In the genomic region with DNA sequence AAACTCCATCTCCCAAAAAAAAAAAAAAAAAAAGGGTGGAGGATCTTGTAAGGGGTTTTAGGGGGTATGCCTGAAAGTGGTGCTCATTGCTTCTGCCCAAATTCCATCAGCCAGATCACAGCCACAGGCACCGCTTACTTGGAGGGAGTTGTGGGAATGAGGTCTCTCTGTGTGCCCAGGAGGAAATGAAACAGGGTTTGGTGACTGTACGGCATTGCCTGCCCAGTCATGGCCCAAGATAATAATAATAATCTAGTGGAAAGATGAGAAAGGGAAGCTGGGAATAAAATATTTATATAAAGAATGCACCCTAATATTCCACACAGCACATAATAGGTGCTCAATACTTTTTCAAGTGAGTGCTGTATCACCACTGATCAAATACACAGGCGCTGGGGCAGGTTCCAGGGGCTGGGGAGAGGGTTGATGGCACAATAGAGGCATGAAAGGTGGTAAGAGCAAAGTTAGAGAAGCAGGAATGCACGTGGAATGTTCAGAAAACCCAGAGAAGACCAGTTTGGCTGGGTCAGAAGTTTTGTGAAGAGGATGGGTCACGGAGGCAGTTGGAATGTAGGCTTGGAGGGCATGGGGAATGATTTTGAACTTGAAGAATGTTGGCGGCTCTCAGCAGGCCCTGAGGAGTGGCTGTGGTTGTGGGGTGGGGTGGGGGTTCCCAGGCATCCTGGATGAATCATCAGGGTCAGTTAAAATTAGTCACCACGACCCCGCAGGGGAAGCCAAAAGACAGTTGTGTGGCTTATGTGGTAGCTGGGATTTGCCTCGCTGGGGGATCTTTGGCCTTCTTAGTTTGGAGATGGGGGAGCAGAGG, we compare ENCODE assay signal across 3 cellular contexts.
TF ChIP-seq lines count a peak whose summit lies in the region.

No MANE protein-coding gene starts in this region.

TF ChIP-seq in A549, 52 proteins besides CTCF, POLR2A, EP300 and RAD21 (continued from another document):
- TF ChIP-seq RARB (CRISPR knock-in tag; IDR thresholded peaks at IDR 0.05) (0 out of 2 replicates have a peak, but pooled peaks have one; percentile 76), ZNF302 (CRISPR knock-in tag; IDR thresholded peaks at IDR 0.05) (0 out of 2 replicates have a peak, but pooled peaks have one; percentile 54), JUNB (IDR thresholded peaks at IDR 0.05) (peak; percentile 83), HOXB13 (CRISPR knock-in tag; IDR thresholded peaks at IDR 0.05; ENCODE audit: low read depth) (no peak), JUN (IDR thresholded peaks at IDR 0.05) (peak; percentile 33 to 81; a peak in 3 of 5 replicates), CEBPB (IDR thresholded peaks at IDR 0.05) (peak in 1 of 2 experiments; percentile 44; a peak in 1 of 4 replicates)
- TF ChIP-seq, protein P1, sequence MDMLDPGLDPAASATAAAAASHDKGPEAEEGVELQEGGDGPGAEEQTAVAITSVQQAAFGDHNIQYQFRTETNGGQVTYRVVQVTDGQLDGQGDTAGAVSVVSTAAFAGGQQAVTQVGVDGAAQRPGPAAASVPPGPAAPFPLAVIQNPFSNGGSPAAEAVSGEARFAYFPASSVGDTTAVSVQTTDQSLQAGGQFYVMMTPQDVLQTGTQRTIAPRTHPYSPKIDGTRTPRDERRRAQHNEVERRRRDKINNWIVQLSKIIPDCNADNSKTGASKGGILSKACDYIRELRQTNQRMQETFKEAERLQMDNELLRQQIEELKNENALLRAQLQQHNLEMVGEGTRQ (IDR thresholded peaks at IDR 0.05): no peak
- TF ChIP-seq, protein P2, sequence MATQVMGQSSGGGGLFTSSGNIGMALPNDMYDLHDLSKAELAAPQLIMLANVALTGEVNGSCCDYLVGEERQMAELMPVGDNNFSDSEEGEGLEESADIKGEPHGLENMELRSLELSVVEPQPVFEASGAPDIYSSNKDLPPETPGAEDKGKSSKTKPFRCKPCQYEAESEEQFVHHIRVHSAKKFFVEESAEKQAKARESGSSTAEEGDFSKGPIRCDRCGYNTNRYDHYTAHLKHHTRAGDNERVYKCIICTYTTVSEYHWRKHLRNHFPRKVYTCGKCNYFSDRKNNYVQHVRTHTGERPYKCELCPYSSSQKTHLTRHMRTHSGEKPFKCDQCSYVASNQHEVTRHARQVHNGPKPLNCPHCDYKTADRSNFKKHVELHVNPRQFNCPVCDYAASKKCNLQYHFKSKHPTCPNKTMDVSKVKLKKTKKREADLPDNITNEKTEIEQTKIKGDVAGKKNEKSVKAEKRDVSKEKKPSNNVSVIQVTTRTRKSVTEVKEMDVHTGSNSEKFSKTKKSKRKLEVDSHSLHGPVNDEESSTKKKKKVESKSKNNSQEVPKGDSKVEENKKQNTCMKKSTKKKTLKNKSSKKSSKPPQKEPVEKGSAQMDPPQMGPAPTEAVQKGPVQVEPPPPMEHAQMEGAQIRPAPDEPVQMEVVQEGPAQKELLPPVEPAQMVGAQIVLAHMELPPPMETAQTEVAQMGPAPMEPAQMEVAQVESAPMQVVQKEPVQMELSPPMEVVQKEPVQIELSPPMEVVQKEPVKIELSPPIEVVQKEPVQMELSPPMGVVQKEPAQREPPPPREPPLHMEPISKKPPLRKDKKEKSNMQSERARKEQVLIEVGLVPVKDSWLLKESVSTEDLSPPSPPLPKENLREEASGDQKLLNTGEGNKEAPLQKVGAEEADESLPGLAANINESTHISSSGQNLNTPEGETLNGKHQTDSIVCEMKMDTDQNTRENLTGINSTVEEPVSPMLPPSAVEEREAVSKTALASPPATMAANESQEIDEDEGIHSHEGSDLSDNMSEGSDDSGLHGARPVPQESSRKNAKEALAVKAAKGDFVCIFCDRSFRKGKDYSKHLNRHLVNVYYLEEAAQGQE (IDR thresholded peaks at IDR 0.05): no peak

TF ChIP-seq in HCT116, 20 proteins besides CTCF, POLR2A, EP300 and RAD21 (continued from another document):
- TF ChIP-seq FOSL1 (IDR thresholded peaks at IDR 0.05; ENCODE audit: low read depth): peak; percentile 96
- TF ChIP-seq ZNF274 (IDR thresholded peaks at IDR 0.05; ENCODE audit: low read depth, low read length): no peak
- TF ChIP-seq ELF1 (IDR thresholded peaks at IDR 0.05; ENCODE audit: borderline replicate concordance, low read depth): no peak
- TF ChIP-seq, protein P3, sequence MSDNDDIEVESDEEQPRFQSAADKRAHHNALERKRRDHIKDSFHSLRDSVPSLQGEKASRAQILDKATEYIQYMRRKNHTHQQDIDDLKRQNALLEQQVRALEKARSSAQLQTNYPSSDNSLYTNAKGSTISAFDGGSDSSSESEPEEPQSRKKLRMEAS (IDR thresholded peaks at IDR 0.05): peak; percentile 59
- peak; percentile 55 for TF ChIP-seq POLR2AphosphoS5 (IDR thresholded peaks at IDR 0.05; ENCODE audit: low read depth, low read length)

TF ChIP-seq in WTC11, 78 proteins besides CTCF, POLR2A, EP300 and RAD21 (continued from another document):
- TF ChIP-seq, protein P4, sequence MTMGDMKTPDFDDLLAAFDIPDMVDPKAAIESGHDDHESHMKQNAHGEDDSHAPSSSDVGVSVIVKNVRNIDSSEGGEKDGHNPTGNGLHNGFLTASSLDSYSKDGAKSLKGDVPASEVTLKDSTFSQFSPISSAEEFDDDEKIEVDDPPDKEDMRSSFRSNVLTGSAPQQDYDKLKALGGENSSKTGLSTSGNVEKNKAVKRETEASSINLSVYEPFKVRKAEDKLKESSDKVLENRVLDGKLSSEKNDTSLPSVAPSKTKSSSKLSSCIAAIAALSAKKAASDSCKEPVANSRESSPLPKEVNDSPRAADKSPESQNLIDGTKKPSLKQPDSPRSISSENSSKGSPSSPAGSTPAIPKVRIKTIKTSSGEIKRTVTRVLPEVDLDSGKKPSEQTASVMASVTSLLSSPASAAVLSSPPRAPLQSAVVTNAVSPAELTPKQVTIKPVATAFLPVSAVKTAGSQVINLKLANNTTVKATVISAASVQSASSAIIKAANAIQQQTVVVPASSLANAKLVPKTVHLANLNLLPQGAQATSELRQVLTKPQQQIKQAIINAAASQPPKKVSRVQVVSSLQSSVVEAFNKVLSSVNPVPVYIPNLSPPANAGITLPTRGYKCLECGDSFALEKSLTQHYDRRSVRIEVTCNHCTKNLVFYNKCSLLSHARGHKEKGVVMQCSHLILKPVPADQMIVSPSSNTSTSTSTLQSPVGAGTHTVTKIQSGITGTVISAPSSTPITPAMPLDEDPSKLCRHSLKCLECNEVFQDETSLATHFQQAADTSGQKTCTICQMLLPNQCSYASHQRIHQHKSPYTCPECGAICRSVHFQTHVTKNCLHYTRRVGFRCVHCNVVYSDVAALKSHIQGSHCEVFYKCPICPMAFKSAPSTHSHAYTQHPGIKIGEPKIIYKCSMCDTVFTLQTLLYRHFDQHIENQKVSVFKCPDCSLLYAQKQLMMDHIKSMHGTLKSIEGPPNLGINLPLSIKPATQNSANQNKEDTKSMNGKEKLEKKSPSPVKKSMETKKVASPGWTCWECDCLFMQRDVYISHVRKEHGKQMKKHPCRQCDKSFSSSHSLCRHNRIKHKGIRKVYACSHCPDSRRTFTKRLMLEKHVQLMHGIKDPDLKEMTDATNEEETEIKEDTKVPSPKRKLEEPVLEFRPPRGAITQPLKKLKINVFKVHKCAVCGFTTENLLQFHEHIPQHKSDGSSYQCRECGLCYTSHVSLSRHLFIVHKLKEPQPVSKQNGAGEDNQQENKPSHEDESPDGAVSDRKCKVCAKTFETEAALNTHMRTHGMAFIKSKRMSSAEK (CRISPR knock-in tag; IDR thresholded peaks at IDR 0.05; ENCODE audit: borderline replicate concordance): no peak
- TF ChIP-seq RELA (CRISPR knock-in tag; IDR thresholded peaks at IDR 0.05; ENCODE audit: borderline replicate concordance) (no peak), ETV6 (CRISPR knock-in tag; IDR thresholded peaks at IDR 0.05) (no peak), HMGA2 (CRISPR knock-in tag; IDR thresholded peaks at IDR 0.05) (no peak), SP1 (CRISPR knock-in tag; conservative IDR thresholded peaks at IDR 0.05) (no peak), KAT7 (CRISPR knock-in tag; IDR thresholded peaks at IDR 0.05; ENCODE audit: borderline replicate concordance) (no peak)
- TF ChIP-seq, protein P5, sequence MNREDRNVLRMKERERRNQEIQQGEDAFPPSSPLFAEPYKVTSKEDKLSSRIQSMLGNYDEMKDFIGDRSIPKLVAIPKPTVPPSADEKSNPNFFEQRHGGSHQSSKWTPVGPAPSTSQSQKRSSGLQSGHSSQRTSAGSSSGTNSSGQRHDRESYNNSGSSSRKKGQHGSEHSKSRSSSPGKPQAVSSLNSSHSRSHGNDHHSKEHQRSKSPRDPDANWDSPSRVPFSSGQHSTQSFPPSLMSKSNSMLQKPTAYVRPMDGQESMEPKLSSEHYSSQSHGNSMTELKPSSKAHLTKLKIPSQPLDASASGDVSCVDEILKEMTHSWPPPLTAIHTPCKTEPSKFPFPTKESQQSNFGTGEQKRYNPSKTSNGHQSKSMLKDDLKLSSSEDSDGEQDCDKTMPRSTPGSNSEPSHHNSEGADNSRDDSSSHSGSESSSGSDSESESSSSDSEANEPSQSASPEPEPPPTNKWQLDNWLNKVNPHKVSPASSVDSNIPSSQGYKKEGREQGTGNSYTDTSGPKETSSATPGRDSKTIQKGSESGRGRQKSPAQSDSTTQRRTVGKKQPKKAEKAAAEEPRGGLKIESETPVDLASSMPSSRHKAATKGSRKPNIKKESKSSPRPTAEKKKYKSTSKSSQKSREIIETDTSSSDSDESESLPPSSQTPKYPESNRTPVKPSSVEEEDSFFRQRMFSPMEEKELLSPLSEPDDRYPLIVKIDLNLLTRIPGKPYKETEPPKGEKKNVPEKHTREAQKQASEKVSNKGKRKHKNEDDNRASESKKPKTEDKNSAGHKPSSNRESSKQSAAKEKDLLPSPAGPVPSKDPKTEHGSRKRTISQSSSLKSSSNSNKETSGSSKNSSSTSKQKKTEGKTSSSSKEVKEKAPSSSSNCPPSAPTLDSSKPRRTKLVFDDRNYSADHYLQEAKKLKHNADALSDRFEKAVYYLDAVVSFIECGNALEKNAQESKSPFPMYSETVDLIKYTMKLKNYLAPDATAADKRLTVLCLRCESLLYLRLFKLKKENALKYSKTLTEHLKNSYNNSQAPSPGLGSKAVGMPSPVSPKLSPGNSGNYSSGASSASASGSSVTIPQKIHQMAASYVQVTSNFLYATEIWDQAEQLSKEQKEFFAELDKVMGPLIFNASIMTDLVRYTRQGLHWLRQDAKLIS (CRISPR knock-in tag; IDR thresholded peaks at IDR 0.05; ENCODE audit: borderline replicate concordance): no peak
- TF ChIP-seq, protein P3 (CRISPR knock-in tag; IDR thresholded peaks at IDR 0.05): no peak
- TF ChIP-seq, protein P6, sequence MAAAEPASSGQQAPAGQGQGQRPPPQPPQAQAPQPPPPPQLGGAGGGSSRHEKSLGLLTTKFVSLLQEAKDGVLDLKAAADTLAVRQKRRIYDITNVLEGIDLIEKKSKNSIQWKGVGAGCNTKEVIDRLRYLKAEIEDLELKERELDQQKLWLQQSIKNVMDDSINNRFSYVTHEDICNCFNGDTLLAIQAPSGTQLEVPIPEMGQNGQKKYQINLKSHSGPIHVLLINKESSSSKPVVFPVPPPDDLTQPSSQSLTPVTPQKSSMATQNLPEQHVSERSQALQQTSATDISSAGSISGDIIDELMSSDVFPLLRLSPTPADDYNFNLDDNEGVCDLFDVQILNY (CRISPR knock-in tag; IDR thresholded peaks at IDR 0.05): no peak
- TF ChIP-seq, protein P7, sequence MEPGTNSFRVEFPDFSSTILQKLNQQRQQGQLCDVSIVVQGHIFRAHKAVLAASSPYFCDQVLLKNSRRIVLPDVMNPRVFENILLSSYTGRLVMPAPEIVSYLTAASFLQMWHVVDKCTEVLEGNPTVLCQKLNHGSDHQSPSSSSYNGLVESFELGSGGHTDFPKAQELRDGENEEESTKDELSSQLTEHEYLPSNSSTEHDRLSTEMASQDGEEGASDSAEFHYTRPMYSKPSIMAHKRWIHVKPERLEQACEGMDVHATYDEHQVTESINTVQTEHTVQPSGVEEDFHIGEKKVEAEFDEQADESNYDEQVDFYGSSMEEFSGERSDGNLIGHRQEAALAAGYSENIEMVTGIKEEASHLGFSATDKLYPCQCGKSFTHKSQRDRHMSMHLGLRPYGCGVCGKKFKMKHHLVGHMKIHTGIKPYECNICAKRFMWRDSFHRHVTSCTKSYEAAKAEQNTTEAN (CRISPR knock-in tag; IDR thresholded peaks at IDR 0.05): no peak
